1 cellular context compared by ENCODE assay signal in the genomic region with DNA sequence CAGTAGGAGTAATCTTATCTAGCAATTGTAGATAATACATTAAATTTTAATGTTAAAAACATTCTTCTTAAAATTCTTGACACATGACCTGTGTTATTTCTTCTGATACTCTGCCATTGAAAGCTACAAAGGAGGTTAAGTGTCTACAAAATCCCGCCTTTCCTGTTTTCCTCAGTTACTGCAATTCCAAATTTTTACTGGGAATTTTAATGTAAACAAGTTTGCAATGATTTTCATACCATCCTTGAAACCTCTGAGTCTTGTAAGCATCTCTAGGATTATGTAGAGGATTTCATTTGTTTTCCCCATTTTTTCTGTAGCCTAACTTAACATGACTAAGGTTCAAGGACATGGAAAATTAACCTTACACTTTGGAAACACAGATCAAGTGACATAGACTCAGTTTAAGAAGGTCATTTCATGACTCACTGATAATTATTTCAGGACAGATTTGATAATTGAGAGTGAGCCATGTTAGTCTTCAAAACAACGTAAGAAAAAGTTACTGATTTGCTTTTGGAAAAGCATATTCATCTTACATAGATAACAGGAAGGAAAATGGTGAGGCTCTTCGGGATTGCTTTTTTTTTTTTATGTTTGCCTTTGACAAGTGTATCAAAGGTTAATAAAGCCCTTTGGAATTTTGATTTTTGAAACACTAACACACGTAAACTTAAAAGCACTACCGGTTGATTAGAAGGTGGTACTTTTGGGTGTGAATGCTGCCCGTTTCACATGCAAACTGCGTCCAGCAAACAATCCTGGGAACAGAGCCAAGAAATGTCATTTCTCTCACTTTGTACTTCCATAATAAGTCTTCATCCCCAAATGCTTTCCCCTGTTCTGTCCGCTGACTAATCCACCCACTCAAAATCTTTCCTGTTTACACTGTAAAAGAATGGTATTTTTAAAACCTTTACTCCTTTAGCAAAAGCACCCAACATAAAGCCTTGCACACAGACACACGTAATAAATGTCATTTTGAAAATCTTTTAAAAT.
TF ChIP-seq lines count a peak whose summit lies in the region.

No MANE protein-coding gene starts in this region.

TF ChIP-seq in GM23338, 12 proteins besides CTCF, POLR2A, EP300 and RAD21 (continued from another document):
- TF ChIP-seq, protein P1, sequence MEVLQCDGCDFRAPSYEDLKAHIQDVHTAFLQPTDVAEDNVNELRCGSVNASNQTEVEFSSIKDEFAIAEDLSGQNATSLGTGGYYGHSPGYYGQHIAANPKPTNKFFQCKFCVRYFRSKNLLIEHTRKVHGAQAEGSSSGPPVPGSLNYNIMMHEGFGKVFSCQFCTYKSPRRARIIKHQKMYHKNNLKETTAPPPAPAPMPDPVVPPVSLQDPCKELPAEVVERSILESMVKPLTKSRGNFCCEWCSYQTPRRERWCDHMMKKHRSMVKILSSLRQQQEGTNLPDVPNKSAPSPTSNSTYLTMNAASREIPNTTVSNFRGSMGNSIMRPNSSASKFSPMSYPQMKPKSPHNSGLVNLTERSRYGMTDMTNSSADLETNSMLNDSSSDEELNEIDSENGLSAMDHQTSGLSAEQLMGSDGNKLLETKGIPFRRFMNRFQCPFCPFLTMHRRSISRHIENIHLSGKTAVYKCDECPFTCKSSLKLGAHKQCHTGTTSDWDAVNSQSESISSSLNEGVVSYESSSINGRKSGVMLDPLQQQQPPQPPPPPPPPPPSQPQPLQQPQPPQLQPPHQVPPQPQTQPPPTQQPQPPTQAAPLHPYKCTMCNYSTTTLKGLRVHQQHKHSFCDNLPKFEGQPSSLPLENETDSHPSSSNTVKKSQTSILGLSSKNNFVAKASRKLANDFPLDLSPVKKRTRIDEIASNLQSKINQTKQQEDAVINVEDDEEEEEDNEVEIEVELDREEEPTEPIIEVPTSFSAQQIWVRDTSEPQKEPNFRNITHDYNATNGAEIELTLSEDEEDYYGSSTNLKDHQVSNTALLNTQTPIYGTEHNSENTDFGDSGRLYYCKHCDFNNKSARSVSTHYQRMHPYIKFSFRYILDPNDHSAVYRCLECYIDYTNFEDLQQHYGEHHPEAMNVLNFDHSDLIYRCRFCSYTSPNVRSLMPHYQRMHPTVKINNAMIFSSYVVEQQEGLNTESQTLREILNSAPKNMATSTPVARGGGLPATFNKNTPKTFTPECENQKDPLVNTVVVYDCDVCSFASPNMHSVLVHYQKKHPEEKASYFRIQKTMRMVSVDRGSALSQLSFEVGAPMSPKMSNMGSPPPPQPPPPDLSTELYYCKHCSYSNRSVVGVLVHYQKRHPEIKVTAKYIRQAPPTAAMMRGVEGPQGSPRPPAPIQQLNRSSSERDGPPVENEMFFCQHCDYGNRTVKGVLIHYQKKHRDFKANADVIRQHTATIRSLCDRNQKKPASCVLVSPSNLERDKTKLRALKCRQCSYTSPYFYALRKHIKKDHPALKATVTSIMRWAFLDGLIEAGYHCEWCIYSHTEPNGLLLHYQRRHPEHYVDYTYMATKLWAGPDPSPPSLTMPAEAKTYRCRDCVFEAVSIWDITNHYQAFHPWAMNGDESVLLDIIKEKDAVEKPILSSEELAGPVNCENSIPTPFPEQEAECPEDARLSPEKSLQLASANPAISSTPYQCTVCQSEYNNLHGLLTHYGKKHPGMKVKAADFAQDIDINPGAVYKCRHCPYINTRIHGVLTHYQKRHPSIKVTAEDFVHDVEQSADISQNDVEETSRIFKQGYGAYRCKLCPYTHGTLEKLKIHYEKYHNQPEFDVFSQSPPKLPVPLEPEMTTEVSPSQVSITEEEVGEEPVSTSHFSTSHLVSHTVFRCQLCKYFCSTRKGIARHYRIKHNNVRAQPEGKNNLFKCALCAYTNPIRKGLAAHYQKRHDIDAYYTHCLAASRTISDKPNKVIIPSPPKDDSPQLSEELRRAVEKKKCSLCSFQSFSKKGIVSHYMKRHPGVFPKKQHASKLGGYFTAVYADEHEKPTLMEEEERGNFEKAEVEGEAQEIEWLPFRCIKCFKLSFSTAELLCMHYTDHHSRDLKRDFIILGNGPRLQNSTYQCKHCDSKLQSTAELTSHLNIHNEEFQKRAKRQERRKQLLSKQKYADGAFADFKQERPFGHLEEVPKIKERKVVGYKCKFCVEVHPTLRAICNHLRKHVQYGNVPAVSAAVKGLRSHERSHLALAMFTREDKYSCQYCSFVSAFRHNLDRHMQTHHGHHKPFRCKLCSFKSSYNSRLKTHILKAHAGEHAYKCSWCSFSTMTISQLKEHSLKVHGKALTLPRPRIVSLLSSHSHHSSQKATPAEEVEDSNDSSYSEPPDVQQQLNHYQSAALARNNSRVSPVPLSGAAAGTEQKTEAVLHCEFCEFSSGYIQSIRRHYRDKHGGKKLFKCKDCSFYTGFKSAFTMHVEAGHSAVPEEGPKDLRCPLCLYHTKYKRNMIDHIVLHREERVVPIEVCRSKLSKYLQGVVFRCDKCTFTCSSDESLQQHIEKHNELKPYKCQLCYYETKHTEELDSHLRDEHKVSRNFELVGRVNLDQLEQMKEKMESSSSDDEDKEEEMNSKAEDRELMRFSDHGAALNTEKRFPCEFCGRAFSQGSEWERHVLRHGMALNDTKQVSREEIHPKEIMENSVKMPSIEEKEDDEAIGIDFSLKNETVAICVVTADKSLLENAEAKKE (CRISPR knock-in tag; IDR thresholded peaks at IDR 0.05): no peak
